In the genomic region with DNA sequence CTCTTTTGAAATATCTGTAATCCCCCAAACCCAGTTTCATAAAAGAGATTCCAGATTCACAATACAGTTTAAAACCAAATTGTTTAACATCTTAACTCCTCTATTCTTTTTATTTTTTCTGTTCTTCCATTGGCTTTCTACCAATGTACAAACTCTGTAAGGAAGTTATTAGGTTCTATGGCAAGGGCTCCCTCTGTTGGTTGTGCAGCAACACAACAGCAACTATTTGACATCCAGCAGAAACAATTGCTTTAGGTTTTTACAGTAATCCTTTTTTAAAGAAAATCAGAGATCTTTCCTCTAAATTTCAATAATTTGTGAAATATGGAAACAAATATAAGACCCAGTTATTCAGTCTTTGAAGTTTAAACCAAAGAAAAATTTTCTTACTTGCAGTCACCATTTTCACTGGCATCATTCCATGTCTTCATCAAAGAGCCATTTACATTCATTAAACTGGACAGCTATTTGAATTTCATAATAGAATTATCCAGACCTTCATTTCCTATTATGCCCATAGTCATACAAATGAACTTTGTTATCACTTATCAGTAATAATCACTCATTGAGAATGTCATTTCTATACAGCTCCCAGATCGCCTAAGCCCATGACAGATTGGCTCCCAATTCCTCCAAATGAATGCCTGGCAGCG, we compare ENCODE assay signal across 9 cellular contexts. TPM values are rescaled to one million over a fixed set of nuclear protein-coding genes. Genes with fewer than 3 reads are reported as not detected.
DNase-seq lines count a peak whose midpoint lies in the region; ATAC-seq and TF ChIP-seq lines count a peak whose summit lies in the region.
"Had no signal": no experiment of that assay in that cellular context is flagged by ENCODE, and none has a peak within 500 bp of the region (broad histone marks: within the 10 kb centered on the region; RNA-seq: fewer than 3 reads in every experiment).

No MANE protein-coding gene starts in this region.

- H2AFZ ChIP-seq in GM23338, result no peak overlapping the region

- no peaks in the 10 kb centered on the region for H3K9me2 ChIP-seq in GM23338 (ENCODE audit: insufficient read depth)

- TF ChIP-seq CTCF in GM23338 (conservative IDR thresholded peaks at IDR 0.05; ENCODE audit: low read depth in 2 of 2), result peak; percentile 87 to 100
- peak; percentile 71 for TF ChIP-seq CTCF in WTC11 (IDR thresholded peaks at IDR 0.05)
- TF ChIP-seq CTCF in esophagus squamous epithelium (IDR thresholded peaks at IDR 0.05), result peak; percentile 59 to 88 (median 85)
- TF ChIP-seq CTCF in neutrophil (IDR thresholded peaks at IDR 0.05), result peak; percentile 76

- H3K4me1 Mint-ChIP-seq in GM23338 (no peaks in the 10 kb centered on the region), WTC11 (no peaks in the 10 kb centered on the region)

- H3K9me3 Mint-ChIP-seq in GM23338, result no peaks in the 10 kb centered on the region
- no peaks in the 10 kb centered on the region for H3K9me3 Mint-ChIP-seq in WTC11
- H3K9me3 Mint-ChIP-seq: T-helper 1 cell treated with Interleukin-12 subunit alpha and Interleukin-12 subunit beta and Interleukin-4 antibody, amounts not matched to agents 30 μg/mL and 1 μg/mL, for 36 hours had no signal

- H3K27ac Mint-ChIP-seq in GM23338 (no peak overlapping the region), WTC11 (no peak overlapping the region)
- H3K27ac Mint-ChIP-seq: T-helper 1 cell treated with Interleukin-12 subunit alpha and Interleukin-12 subunit beta and Interleukin-4 antibody, amounts not matched to agents 30 μg/mL and 1 μg/mL, for 36 hours had no signal

- H3K9me3 ChIP-seq in esophagus squamous epithelium (no peaks in the 10 kb centered on the region), neutrophil (no peaks in the 10 kb centered on the region)

- CTCF ChIA-PET in WTC11 (lab: Charles Lee), result interaction anchor here (0.5 to 5.0 kb wide), 14 partner anchors 8 to 439 kb away, joined by 3 to 22 read pairs (median 4); partner anchors contain the start of gene CDKN2C

- no peaks in the 10 kb centered on the region for H4K20me1 ChIP-seq in GM23338 (replicated peaks; ENCODE audit: insufficient read depth)

- no peaks in the 10 kb centered on the region for H3K4me1 ChIP-seq in GM23338 (ENCODE audit: insufficient read depth)
- H3K4me1 ChIP-seq in esophagus squamous epithelium, result no peaks in the 10 kb centered on the region
- no peaks in the 10 kb centered on the region for H3K4me1 ChIP-seq in neutrophil (ENCODE audit: control insufficient read depth in 1 of 2, insufficient read depth in 1 of 2, low read depth in 1 of 2, low read length in 1 of 2)

- no peaks in the 10 kb centered on the region for H3K79me2 ChIP-seq in GM23338 (replicated peaks; ENCODE audit: insufficient read depth)

- 59 to 62% methylated on average over 2 of the region's 2 CpGs for WGBS in esophagus squamous epithelium, 2 donors

- intact Hi-C loops in esophagus squamous epithelium (cut with DNase I), result loop anchor here (5.0 to 10.0 kb wide), 3 partner anchors 103 to 415 kb away; no protein-coding TSS in a partner anchor

- H3K4me3 Mint-ChIP-seq in GM23338 (no peak overlapping the region), WTC11 (no peak overlapping the region)
- H3K4me3 Mint-ChIP-seq: T-helper 1 cell treated with Interleukin-12 subunit alpha and Interleukin-12 subunit beta and Interleukin-4 antibody, amounts not matched to agents 30 μg/mL and 1 μg/mL, for 36 hours had no signal

- no peaks in the 10 kb centered on the region for H3F3A ChIP-seq in GM23338 (replicated peaks; ENCODE audit: low read depth)

- POLR2A ChIA-PET in WTC11 (lab: Charles Lee), result no interaction called here

- peak; percentile 29 for DNase-seq in COR-L47 (lab: John Stamatoyannopoulos, UW)
- DNase-seq in GM23338 (ENCODE audit: low spot score), result peak; percentile 64
- peak; percentile 61 for DNase-seq in NCI-H2227 (lab: John Stamatoyannopoulos, UW; ENCODE audit: unreplicated experiment)
- peak; percentile 21 for DNase-seq in WTC11 (ENCODE audit: low spot score)
- DNase-seq in esophagus squamous epithelium (lab: John Stamatoyannopoulos, UW), result no peak

- no peak overlapping the region for H3K4me2 ChIP-seq in GM23338

- no peak overlapping the region for H3K4me3 ChIP-seq in GM23338
- no peak overlapping the region for H3K4me3 ChIP-seq in esophagus squamous epithelium
- H3K4me3 ChIP-seq in neutrophil (ENCODE audit: low read depth in 1 of 2, low read length in 1 of 2), result no peak overlapping the region

- no peak overlapping the region for H3K27ac ChIP-seq in GM23338 (ENCODE audit: low read depth)
- no peak overlapping the region for H3K27ac ChIP-seq in esophagus squamous epithelium
- H3K27ac ChIP-seq in neutrophil, result no peak overlapping the region

- TF ChIP-seq POLR2A in esophagus squamous epithelium (IDR thresholded peaks at IDR 0.05), result no peak

- no peaks in the 10 kb centered on the region for H3K27me3 Mint-ChIP-seq in GM23338 (ENCODE audit: insufficient read depth, low read depth, poor library complexity)
- no peaks in the 10 kb centered on the region for H3K27me3 Mint-ChIP-seq in WTC11 (ENCODE audit: low read depth)

- H3K36me3 ChIP-seq in GM23338 (ENCODE audit: insufficient read depth) (no peaks in the 10 kb centered on the region), esophagus squamous epithelium (no peaks in the 10 kb centered on the region), neutrophil (no peaks in the 10 kb centered on the region)

- peak; percentile 29; the same call in 1 of the 3 replicates for ATAC-seq in GM23338
- peak; percentile 56; the same call in 1 of the 2 replicates for ATAC-seq in WTC11
- no peak for ATAC-seq in HG02798 (IDR thresholded peaks at IDR 0.05; ENCODE audit: poor library complexity, unreplicated experiment)
- no peak for ATAC-seq in HG03039 (IDR thresholded peaks at IDR 0.05; ENCODE audit: unreplicated experiment)

- H3K36me3 Mint-ChIP-seq in GM23338 (ENCODE audit: low read depth) (no peaks in the 10 kb centered on the region), WTC11 (no peaks in the 10 kb centered on the region)

- H3K27me3 ChIP-seq in GM23338 (ENCODE audit: insufficient read depth) (no peaks in the 10 kb centered on the region), esophagus squamous epithelium (no peaks in the 10 kb centered on the region), neutrophil (no peaks in the 10 kb centered on the region)

TF ChIP-seq in GM23338, 12 proteins besides CTCF, POLR2A, EP300 and RAD21 (continues in another document):
- TF ChIP-seq EZH2phosphoT487 (IDR thresholded peaks at IDR 0.05; ENCODE audit: unreplicated experiment) (no peak), ZNF114 (CRISPR knock-in tag; IDR thresholded peaks at IDR 0.05) (no peak)
- TF ChIP-seq, protein P1, sequence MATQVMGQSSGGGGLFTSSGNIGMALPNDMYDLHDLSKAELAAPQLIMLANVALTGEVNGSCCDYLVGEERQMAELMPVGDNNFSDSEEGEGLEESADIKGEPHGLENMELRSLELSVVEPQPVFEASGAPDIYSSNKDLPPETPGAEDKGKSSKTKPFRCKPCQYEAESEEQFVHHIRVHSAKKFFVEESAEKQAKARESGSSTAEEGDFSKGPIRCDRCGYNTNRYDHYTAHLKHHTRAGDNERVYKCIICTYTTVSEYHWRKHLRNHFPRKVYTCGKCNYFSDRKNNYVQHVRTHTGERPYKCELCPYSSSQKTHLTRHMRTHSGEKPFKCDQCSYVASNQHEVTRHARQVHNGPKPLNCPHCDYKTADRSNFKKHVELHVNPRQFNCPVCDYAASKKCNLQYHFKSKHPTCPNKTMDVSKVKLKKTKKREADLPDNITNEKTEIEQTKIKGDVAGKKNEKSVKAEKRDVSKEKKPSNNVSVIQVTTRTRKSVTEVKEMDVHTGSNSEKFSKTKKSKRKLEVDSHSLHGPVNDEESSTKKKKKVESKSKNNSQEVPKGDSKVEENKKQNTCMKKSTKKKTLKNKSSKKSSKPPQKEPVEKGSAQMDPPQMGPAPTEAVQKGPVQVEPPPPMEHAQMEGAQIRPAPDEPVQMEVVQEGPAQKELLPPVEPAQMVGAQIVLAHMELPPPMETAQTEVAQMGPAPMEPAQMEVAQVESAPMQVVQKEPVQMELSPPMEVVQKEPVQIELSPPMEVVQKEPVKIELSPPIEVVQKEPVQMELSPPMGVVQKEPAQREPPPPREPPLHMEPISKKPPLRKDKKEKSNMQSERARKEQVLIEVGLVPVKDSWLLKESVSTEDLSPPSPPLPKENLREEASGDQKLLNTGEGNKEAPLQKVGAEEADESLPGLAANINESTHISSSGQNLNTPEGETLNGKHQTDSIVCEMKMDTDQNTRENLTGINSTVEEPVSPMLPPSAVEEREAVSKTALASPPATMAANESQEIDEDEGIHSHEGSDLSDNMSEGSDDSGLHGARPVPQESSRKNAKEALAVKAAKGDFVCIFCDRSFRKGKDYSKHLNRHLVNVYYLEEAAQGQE (IDR thresholded peaks at IDR 0.05; ENCODE audit: unreplicated experiment), result no peak

TF ChIP-seq in WTC11, 78 proteins besides CTCF, POLR2A, EP300 and RAD21 (continues in another document):
- TF ChIP-seq EMX1 (CRISPR knock-in tag; IDR thresholded peaks at IDR 0.05) (no peak), MYBL2 (CRISPR knock-in tag; IDR thresholded peaks at IDR 0.05) (no peak), MXD4 (CRISPR knock-in tag; IDR thresholded peaks at IDR 0.05; ENCODE audit: borderline replicate concordance) (no peak), PRRX2 (CRISPR knock-in tag; IDR thresholded peaks at IDR 0.05) (no peak), NR2C2 (CRISPR knock-in tag; IDR thresholded peaks at IDR 0.05) (no peak), ATF1 (CRISPR knock-in tag; IDR thresholded peaks at IDR 0.05) (no peak), ATF2 (CRISPR knock-in tag; IDR thresholded peaks at IDR 0.05; ENCODE audit: borderline replicate concordance, low read depth) (no peak)
- TF ChIP-seq, protein P2, sequence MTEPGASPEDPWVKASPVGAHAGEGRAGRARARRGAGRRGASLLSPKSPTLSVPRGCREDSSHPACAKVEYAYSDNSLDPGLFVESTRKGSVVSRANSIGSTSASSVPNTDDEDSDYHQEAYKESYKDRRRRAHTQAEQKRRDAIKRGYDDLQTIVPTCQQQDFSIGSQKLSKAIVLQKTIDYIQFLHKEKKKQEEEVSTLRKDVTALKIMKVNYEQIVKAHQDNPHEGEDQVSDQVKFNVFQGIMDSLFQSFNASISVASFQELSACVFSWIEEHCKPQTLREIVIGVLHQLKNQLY (CRISPR knock-in tag; IDR thresholded peaks at IDR 0.05), result no peak

RNA-seq across cellular contexts. Expression of gene RNF11, which starts 46.5 kb away (rescaled TPM):
- total RNA-seq in GM23338 (2014; rRNA removed; shearing (Covaris generic)), result 43.0 and 48.6 TPM in 2 replicates
- 22.3 and 23.7 TPM in 2 replicates for polyA plus RNA-seq in GM23338 (2016; fragmentation: Nextera tagmentation; extraction: Ambion mirVana)
- total RNA-seq in WTC11 (2021), result 45.5 to 50.8 TPM (median 46.1 TPM) in 3 replicates
- 100 to 1,000 TPM in 1 of 4 donors, 10 to 100 TPM in 3; 70.6 to 110 (median 82.8) TPM for total RNA-seq in esophagus squamous epithelium

Comparison
In these comparisons a context has a peak if more than half of its experiments do, and no peak if none do; other contexts are left out.
1. ATAC-seq: peak in GM23338 (single experiment) and WTC11 (single experiment); none in HG02798 (single experiment) and HG03039 (single experiment).
2. Peak in every context shown above with its lines, with median percentiles within 50 percentile points of each other: CTCF ChIP-seq.